23 cellular contexts compared by ENCODE assay signal in genomic region chr12:69131073-69131472, GRCh38.
A peak's percentile ranks its signal among the peaks of the same experiment; 100 is the strongest.
DNase-seq lines count a peak whose midpoint lies in the region; ATAC-seq and TF ChIP-seq lines count a peak whose summit lies in the region.
"Had no signal": no experiment of that assay in that cellular context is flagged by ENCODE, and none has a peak within 500 bp of the region (broad histone marks: within the 10 kb centered on the region; RNA-seq: fewer than 3 reads in every experiment).

No MANE protein-coding gene starts in this region.

- no peak for TF ChIP-seq EP300 in esophagus muscularis mucosa (IDR thresholded peaks at IDR 0.05)

- peaks cover 3% of the 10 kb centered on the region for H3K27me3 Mint-ChIP-seq in GM23338 (ENCODE audit: insufficient read depth, low read depth, poor library complexity)

- H3K27ac ChIP-seq in GM23338 (ENCODE audit: low read depth) (no peak overlapping the region), esophagus muscularis mucosa (replicated peaks in 1 of 4) (no peak overlapping the region)
- H3K27ac ChIP-seq: A549; BLaER1 treated with 17β-estradiol and CSF1 and Interleukin-3, amounts not matched to agents 10 nM and 100 nM; GM23248 had no signal

- peaks cover 22% of the 10 kb centered on the region for H3K4me1 Mint-ChIP-seq in GM23338
- H3K4me1 Mint-ChIP-seq: CD14-positive monocyte; CD4-positive, alpha-beta memory T cell had no signal

- no peaks in the 10 kb centered on the region for H3K9me2 ChIP-seq in GM23338 (ENCODE audit: insufficient read depth)

- H3K36me3 ChIP-seq in GM23338 (ENCODE audit: insufficient read depth) (no peaks in the 10 kb centered on the region), NT2/D1 (ENCODE audit: insufficient read depth, insufficient read length, low read length) (no peaks in the 10 kb centered on the region), esophagus muscularis mucosa (no peaks in the 10 kb centered on the region)
- H3K36me3 ChIP-seq: BE2C; BLaER1 treated with 17β-estradiol and CSF1 and Interleukin-3, amounts not matched to agents 10 nM and 100 nM had no signal

- no peaks in the 10 kb centered on the region for H3K9me3 Mint-ChIP-seq in GM23338
- H3K9me3 Mint-ChIP-seq: CD4-positive, alpha-beta memory T cell had no signal

- H3K79me2 ChIP-seq in GM23338 (replicated peaks; ENCODE audit: insufficient read depth): no peaks in the 10 kb centered on the region

- no peaks in the 10 kb centered on the region for H3F3A ChIP-seq in GM23338 (replicated peaks; ENCODE audit: low read depth)

- H3K4me2 ChIP-seq in GM23338: no peak overlapping the region
- H3K4me2 ChIP-seq: A549; BLaER1 treated with 17β-estradiol and CSF1 and Interleukin-3, amounts not matched to agents 10 nM and 100 nM had no signal

- no peak overlapping the region for H3K4me3 Mint-ChIP-seq in GM23338
- H3K4me3 Mint-ChIP-seq: CD14-positive monocyte; CD4-positive, alpha-beta memory T cell; H9 had no signal

- 0 out of 2 replicates have a peak overlapping the region, but pooled peaks have one; percentile 34 for H3K27ac Mint-ChIP-seq in GM23338
- H3K27ac Mint-ChIP-seq: CD14-positive monocyte; CD4-positive, alpha-beta memory T cell had no signal

- peak; percentile 28 for DNase-seq in GM23338 (ENCODE audit: low spot score)
- DNase-seq in NT2/D1 (ENCODE audit: low read depth, low spot score): peak; percentile 23
- DNase-seq in esophagus muscularis mucosa (ENCODE audit: extremely low spot score): peak; percentile 31
- peak; percentile 44 for DNase-seq in myocyte (ENCODE audit: low read depth)
- no peak for DNase-seq in activated CD4-positive, alpha-beta T cell treated with anti-CD3 and anti-CD28 coated beads for 48 hours
- no peak for DNase-seq in nucleus accumbens (lab: John Stamatoyannopoulos, UW)
- DNase-seq in NCI-H2081 (lab: John Stamatoyannopoulos, UW): no peak
- DNase-seq: 8988T; ACHN; AML-193; BE2C; Calu3; CD4-positive, alpha-beta memory T cell; COR-L47; DMS53; DMS79 treated with DMSO at 0.1 percent for 48 hours; GF-D8; GM23248; H9 had no signal

- H3K9me3 ChIP-seq in NT2/D1 (ENCODE audit: insufficient read depth, low read length) (no peaks in the 10 kb centered on the region), esophagus muscularis mucosa (no peaks in the 10 kb centered on the region)
- H3K9me3 ChIP-seq: A549; BE2C; BLaER1 treated with 17β-estradiol and CSF1 and Interleukin-3, amounts not matched to agents 10 nM and 100 nM had no signal

- H3K36me3 Mint-ChIP-seq in GM23338 (ENCODE audit: low read depth): no peaks in the 10 kb centered on the region
- H3K36me3 Mint-ChIP-seq: CD14-positive monocyte; CD4-positive, alpha-beta memory T cell had no signal

- TF ChIP-seq CTCF in GM23338 (conservative IDR thresholded peaks at IDR 0.05; ENCODE audit: low read depth in 2 of 2) (no peak), esophagus muscularis mucosa (IDR thresholded peaks at IDR 0.05) (no peak)

- H2AFZ ChIP-seq in GM23338: no peak overlapping the region
- H2AFZ ChIP-seq: GM23248 had no signal

- H3K9ac ChIP-seq in NT2/D1 (ENCODE audit: insufficient read length, low read depth): no peak overlapping the region
- H3K9ac ChIP-seq: BLaER1 treated with 17β-estradiol and CSF1 and Interleukin-3, amounts not matched to agents 10 nM and 100 nM; GM23248 had no signal

- 50% methylated on average over 1 of the region's 1 CpG for WGBS in esophagus muscularis mucosa

- H3K27me3 ChIP-seq in GM23338 (ENCODE audit: insufficient read depth) (no peaks in the 10 kb centered on the region), NT2/D1 (ENCODE audit: insufficient read depth, insufficient read length) (no peaks in the 10 kb centered on the region), esophagus muscularis mucosa (no peaks in the 10 kb centered on the region)
- H3K27me3 ChIP-seq: BLaER1 treated with 17β-estradiol and CSF1 and Interleukin-3, amounts not matched to agents 10 nM and 100 nM had no signal

- H3K4me1 ChIP-seq in GM23338 (ENCODE audit: insufficient read depth): peaks cover 10% of the 10 kb centered on the region; the same call in 1 of the 2 replicates
- H3K4me1 ChIP-seq in NT2/D1 (ENCODE audit: insufficient read depth, insufficient read length): peaks cover 3% of the 10 kb centered on the region
- no peaks in the 10 kb centered on the region for H3K4me1 ChIP-seq in esophagus muscularis mucosa
- H3K4me1 ChIP-seq: A549; BE2C; BLaER1 treated with 17β-estradiol and CSF1 and Interleukin-3, amounts not matched to agents 10 nM and 100 nM had no signal

- H3K4me3 ChIP-seq in GM23338 (no peak overlapping the region), NT2/D1 (ENCODE audit: insufficient read length, low read depth) (no peak overlapping the region), esophagus muscularis mucosa (no peak overlapping the region)
- H3K4me3 ChIP-seq: A549; BLaER1 treated with 17β-estradiol and CSF1 and Interleukin-3, amounts not matched to agents 10 nM and 100 nM; GM23248 had no signal

- peak; percentile 88 for ATAC-seq in GM23338
- ATAC-seq: A549, HCT116 had no signal

- TF ChIP-seq POLR2A in esophagus muscularis mucosa (IDR thresholded peaks at IDR 0.05; ENCODE audit: low read depth): no peak

- intact Hi-C loops in esophagus muscularis mucosa (cut with DNase I): no loop called here

- no peaks in the 10 kb centered on the region for H4K20me1 ChIP-seq in GM23338 (replicated peaks; ENCODE audit: insufficient read depth)
- H4K20me1 ChIP-seq: BLaER1 treated with 17β-estradiol and CSF1 and Interleukin-3, amounts not matched to agents 10 nM and 100 nM had no signal

TF ChIP-seq in GM23338, 12 proteins besides CTCF, POLR2A, EP300 and RAD21 (continues in another document):
- TF ChIP-seq EZH2 (IDR thresholded peaks at IDR 0.05; ENCODE audit: low read depth, unreplicated experiment) (no peak), ETS1 (IDR thresholded peaks at IDR 0.05) (no peak), REST (IDR thresholded peaks at IDR 0.05; ENCODE audit: unreplicated experiment) (no peak), NANOG (IDR thresholded peaks at IDR 0.05; ENCODE audit: borderline replicate concordance) (no peak), JUNB (IDR thresholded peaks at IDR 0.05; ENCODE audit: unreplicated experiment) (no peak), CREB1 (CRISPR knock-in tag; IDR thresholded peaks at IDR 0.05; ENCODE audit: low read depth) (no peak)

Comparison
In these comparisons a context has a peak if more than half of its experiments do, and no peak if none do; other contexts are left out.
1. DNase-seq: peak in GM23338 (single experiment), NT2/D1 (single experiment), esophagus muscularis mucosa (single experiment) and myocyte (single experiment); none in activated CD4-positive, alpha-beta T cell treated with anti-CD3 and anti-CD28 coated beads for 48 hours (single experiment), nucleus accumbens (0 of 56) and NCI-H2081 (0 of 2).